In genomic region chr7:46145412-46145811, GRCh38 we compare ENCODE assay signal across 8 cellular contexts.
DNase-seq lines count a peak whose midpoint lies in the region; ATAC-seq, FAIRE-seq and TF ChIP-seq lines count a peak whose summit lies in the region.
"Had no signal": no experiment of that assay in that cellular context is flagged by ENCODE, and none has a peak within 500 bp of the region (broad histone marks: within the 10 kb centered on the region; RNA-seq: fewer than 3 reads in every experiment).

No MANE protein-coding gene starts in this region.

- no peaks in the 10 kb centered on the region for H3K4me1 ChIP-seq in upper lobe of right lung
- no peaks in the 10 kb centered on the region for H3K4me1 ChIP-seq in small intestine (ENCODE audit: control insufficient read depth in 2 of 2, insufficient read depth in 1 of 2, low read depth in 1 of 2, low read length in 1 of 2)

- no peaks in the 10 kb centered on the region for H3K36me3 ChIP-seq in upper lobe of right lung
- H3K36me3 ChIP-seq in small intestine (ENCODE audit: control insufficient read depth in 2 of 2, insufficient read depth in 2 of 2, low read length in 2 of 2) = no peaks in the 10 kb centered on the region

- no peak for FAIRE-seq in small intestine (lab: Jason Lieb, UNC)

- intact Hi-C loops in upper lobe of right lung (cut with DNase I) = no loop called here

- no peaks in the 10 kb centered on the region for H3K27me3 ChIP-seq in upper lobe of right lung
- no peaks in the 10 kb centered on the region for H3K27me3 ChIP-seq in small intestine (ENCODE audit: control insufficient read depth in 2 of 2, insufficient read depth in 2 of 2, low read length in 2 of 2)

- ATAC-seq in upper lobe of right lung = peak; percentile 92

- H3K27ac ChIP-seq in upper lobe of right lung = no peak overlapping the region
- H3K27ac ChIP-seq in small intestine (ENCODE audit: low read depth in 1 of 2, low read length in 1 of 2) = no peak overlapping the region

- no peak for TF ChIP-seq CTCF in upper lobe of right lung (IDR thresholded peaks at IDR 0.05)

- no peak overlapping the region for H3K4me3 ChIP-seq in upper lobe of right lung
- H3K4me3 ChIP-seq in small intestine (ENCODE audit: low read depth in 1 of 2, low read length in 2 of 2) = no peak overlapping the region

- H3K9me3 ChIP-seq in upper lobe of right lung = no peaks in the 10 kb centered on the region
- H3K9me3 ChIP-seq in small intestine (ENCODE audit: control insufficient read depth, low read depth) = no peaks in the 10 kb centered on the region

- 63 to 82% (median 66%) methylated on average over 2 of the region's 2 CpGs for WGBS in small intestine, 3 donors

- peak; percentile 100 for DNase-seq in HS-5 (ENCODE audit: low read depth)
- peak; percentile 98 for DNase-seq in astrocyte of the hippocampus (ENCODE audit: low read depth, low spot score)
- DNase-seq in iris pigment epithelial cell (ENCODE audit: low read depth) = peak; percentile 99
- no peak for DNase-seq in upper lobe of right lung
- DNase-seq in NCI-H1417 (lab: John Stamatoyannopoulos, UW) = no peak
- no peak for DNase-seq in D341Med (ENCODE audit: low spot score)
- DNase-seq in small intestine = no peak
- DNase-seq: NCI-H524 had no signal

Comparison
In these comparisons a context has a peak if more than half of its experiments do, and no peak if none do; other contexts are left out.
1. DNase-seq: peak in HS-5 (single experiment), astrocyte of the hippocampus (single experiment) and iris pigment epithelial cell (single experiment); none in upper lobe of right lung (single experiment), NCI-H1417 (0 of 3), D341Med (single experiment) and small intestine (single experiment).